10 cellular contexts compared by ENCODE assay signal in genomic region chr11:415640-416041, GRCh38. TPM values are rescaled to one million over a fixed set of nuclear protein-coding genes. Genes with fewer than 3 reads are reported as not detected.
DNase-seq lines count a peak whose midpoint lies in the region; TF ChIP-seq lines count a peak whose summit lies in the region.
"Had no signal": no experiment of that assay in that cellular context is flagged by ENCODE, and none has a peak within 500 bp of the region (broad histone marks: within the 10 kb centered on the region; RNA-seq: fewer than 3 reads in every experiment).

No MANE protein-coding gene starts in this region.

- no peaks in the 10 kb centered on the region for H3K36me3 ChIP-seq in DOHH2 (ENCODE audit: control insufficient read depth, low read length)
- H3K36me3 ChIP-seq in Peyer's patch, result peaks cover 0 to 5% (median 0%) of the 10 kb centered on the region in 3 donors
- H3K36me3 ChIP-seq in esophagus (ENCODE audit: control insufficient read depth in 2 of 2, insufficient read depth in 2 of 2, low read length in 1 of 2), result no peaks in the 10 kb centered on the region
- H3K36me3 ChIP-seq in rectal smooth muscle tissue (ENCODE audit: control insufficient read depth, insufficient read depth, low read length), result no peaks in the 10 kb centered on the region
- H3K36me3 ChIP-seq: brain microvascular endothelial cell had no signal

- TF ChIP-seq POLR2A in Peyer's patch (IDR thresholded peaks at IDR 0.05), result no peak

- DNase-seq in Peyer's patch, result no peak
- no peak for DNase-seq in NCI-H2196 treated with DMSO at 0.1 percent for 48 hours (lab: John Stamatoyannopoulos, UW; ENCODE audit: unreplicated experiment)
- DNase-seq in DMS153 treated with DMSO at 0.1 percent for 48 hours (lab: John Stamatoyannopoulos, UW; ENCODE audit: unreplicated experiment), result no peak
- DNase-seq in occipital lobe (lab: John Stamatoyannopoulos, UW), result no peak
- DNase-seq in effector CD8-positive, alpha-beta T cell (lab: John Stamatoyannopoulos, UW), result no peak
- DNase-seq: NCI-H345 had no signal

- no peak overlapping the region for H3K9ac ChIP-seq in rectal smooth muscle tissue (ENCODE audit: low read length)

- H3K4me1 ChIP-seq in DOHH2 (ENCODE audit: control insufficient read depth, low read length), result peaks cover 20% of the 10 kb centered on the region
- peaks cover 3 to 39% (median 18%) of the 10 kb centered on the region in 4 donors for H3K4me1 ChIP-seq in Peyer's patch
- peaks cover 4 to 13% of the 10 kb centered on the region in 2 donors for H3K4me1 ChIP-seq in esophagus (ENCODE audit: control insufficient read depth in 2 of 2, insufficient read depth in 2 of 2, low read length in 1 of 2)
- no peaks in the 10 kb centered on the region for H3K4me1 ChIP-seq in rectal smooth muscle tissue (ENCODE audit: control insufficient read depth, insufficient read depth, low read length)

- no peaks in the 10 kb centered on the region for H4K20me1 ChIP-seq in DOHH2 (ENCODE audit: control insufficient read depth, insufficient read depth, low read depth, low read length)

- WGBS in esophagus, 2 donors, result 57 to 61% methylated on average over 5 of the region's 5 CpGs

- peak; percentile 31 for TF ChIP-seq CTCF in DOHH2 (IDR thresholded peaks at IDR 0.05; ENCODE audit: low read depth, low read length, poor library complexity, severe bottlenecking)
- TF ChIP-seq CTCF in Peyer's patch (IDR thresholded peaks at IDR 0.05), result no peak

- H3K27me3 ChIP-seq in DOHH2 (ENCODE audit: control insufficient read depth, low read length) (peaks cover 23% of the 10 kb centered on the region), Peyer's patch (no peaks in the 10 kb centered on the region), esophagus (ENCODE audit: control insufficient read depth in 1 of 2, insufficient read depth in 2 of 2, low read length in 2 of 2) (peaks cover 0 to 5% of the 10 kb centered on the region in 2 donors), rectal smooth muscle tissue (ENCODE audit: control insufficient read depth, insufficient read depth, low read length) (peaks cover 3% of the 10 kb centered on the region)
- H3K27me3 ChIP-seq: brain microvascular endothelial cell had no signal

- H3K9me3 ChIP-seq in DOHH2 (ENCODE audit: control insufficient read depth, insufficient read depth, low read length) (no peaks in the 10 kb centered on the region), Peyer's patch (no peaks in the 10 kb centered on the region), esophagus (ENCODE audit: control insufficient read depth in 2 of 2, insufficient read depth in 1 of 2, low read depth in 1 of 2, low read length in 1 of 2) (no peaks in the 10 kb centered on the region)

- H3K9me2 ChIP-seq in DOHH2 (replicated peaks; ENCODE audit: control insufficient read depth, low read length), result no peaks in the 10 kb centered on the region

- H3K4me2 ChIP-seq in DOHH2 (ENCODE audit: low read length), result peak overlapping the region; percentile 18

- H3F3A ChIP-seq in DOHH2 (ENCODE audit: control insufficient read depth, insufficient read depth), result no peaks in the 10 kb centered on the region

- no peak overlapping the region for H3K4me3 ChIP-seq in DOHH2 (ENCODE audit: low read length)
- H3K4me3 ChIP-seq in Peyer's patch, result peak overlapping the region; percentile 68 to 86 (median 78)
- H3K4me3 ChIP-seq in esophagus (ENCODE audit: low read depth in 1 of 2, low read length in 2 of 2), result peak overlapping the region; percentile 58 to 66
- H3K4me3 ChIP-seq in rectal smooth muscle tissue (ENCODE audit: low read length), result peak overlapping the region; percentile 69

- H3K27ac ChIP-seq in DOHH2 (ENCODE audit: low read depth, low read length), result no peak overlapping the region
- H3K27ac ChIP-seq in Peyer's patch, result peak overlapping the region; percentile 81 to 97 (median 90)
- peak overlapping the region; percentile 71 to 89 for H3K27ac ChIP-seq in esophagus (ENCODE audit: low read depth in 2 of 2, low read length in 1 of 2)
- H3K27ac ChIP-seq in rectal smooth muscle tissue (ENCODE audit: low read depth, low read length), result no peak overlapping the region
- H3K27ac ChIP-seq: brain microvascular endothelial cell had no signal

- no peaks in the 10 kb centered on the region for H3K79me2 ChIP-seq in DOHH2 (ENCODE audit: control insufficient read depth, low read length)

RNA-seq across cellular contexts. Expression of gene SIGIRR, which starts 0.8 kb away (rescaled TPM):
- total RNA-seq in Peyer's patch (100 to 1,000 TPM in 3 of 4 donors, 10 to 100 TPM in 1; 82.3 to 143 (median 111) TPM), occipital lobe (14.8 TPM)
- polyA plus RNA-seq in esophagus, result 10 to 100 TPM; 25.4 to 41.7 TPM

RNA-seq across cellular contexts. Expression of gene PKP3, which starts 21.6 kb away (rescaled TPM):
- 100 to 1,000 TPM in 3 of 4 donors, 10 to 100 TPM in 1; 95.7 to 254 (median 202) TPM for total RNA-seq in Peyer's patch
- 100 to 1,000 TPM; 332 to 353 TPM for polyA plus RNA-seq in esophagus
- under 0.01 TPM for total RNA-seq in occipital lobe

RNA-seq across cellular contexts. Expression of gene ANO9, which starts 26.2 kb away (rescaled TPM):
- 100 to 1,000 TPM; 161 to 474 (median 254) TPM for total RNA-seq in Peyer's patch
- polyA plus RNA-seq in esophagus, result 10 to 100 TPM; 18.1 to 40.4 TPM
- total RNA-seq in occipital lobe, result not detected

RNA-seq across cellular contexts. Expression of gene PTDSS2, which starts 34.4 kb away (rescaled TPM):
- total RNA-seq in Peyer's patch (10 to 100 TPM; 21.0 to 42.7 (median 31.7) TPM), occipital lobe (21.8 TPM)
- polyA plus RNA-seq in esophagus, result 10 to 100 TPM; 12.4 to 20.5 TPM

RNA-seq across cellular contexts. Expression of gene B4GALNT4, which starts 46.3 kb away (rescaled TPM):
- total RNA-seq in Peyer's patch (10 to 100 TPM in 2 of 4 donors, 1 to 10 TPM in 2; 2.5 to 36.3 (median 9.3) TPM), occipital lobe (99.5 TPM)
- 1 to 10 TPM; 5.0 to 5.2 TPM for polyA plus RNA-seq in esophagus

Comparison
In these comparisons a context has a peak if more than half of its experiments do, and no peak if none do; other contexts are left out.
1. H3K27ac ChIP-seq: peak in Peyer's patch (4 of 4) and esophagus (2 of 2); none in DOHH2 (single experiment) and rectal smooth muscle tissue (single experiment).
2. RNA of gene PKP3, which starts 21.6 kb away (total RNA-seq): 95.7 to 254 TPM in Peyer's patch; under 0.01 TPM in occipital lobe (single experiment); every median in the first group is over 10 times any median in the second.
3. RNA of gene ANO9, which starts 26.2 kb away (total RNA-seq): 161 to 474 TPM in Peyer's patch; not detected in occipital lobe (single experiment); every median in the first group is over 100 times any median in the second.